ENCODE assay signal across 18 cellular contexts in genomic region chr2:74841663-74842062, GRCh38. TPM values are rescaled to one million over a fixed set of nuclear protein-coding genes. Genes with fewer than 3 reads are reported as not detected.
DNase-seq lines count a peak whose midpoint lies in the region; ATAC-seq lines count a peak whose summit lies in the region.
"Had no signal": no experiment of that assay in that cellular context is flagged by ENCODE, and none has a peak within 500 bp of the region (broad histone marks: within the 10 kb centered on the region; RNA-seq: fewer than 3 reads in every experiment).

No MANE protein-coding gene starts in this region.

- no peaks in the 10 kb centered on the region for H3K9me3 Mint-ChIP-seq in activated CD4-positive, alpha-beta memory T cell treated with anti-CD3 and anti-CD28 coated beads, Interleukin-2, amount 10 ng/mL, durations not matched to agents 7 days and 5 days
- no peaks in the 10 kb centered on the region for H3K9me3 Mint-ChIP-seq in activated CD4-positive, alpha-beta memory T cell treated with anti-CD3 and anti-CD28 coated beads for 36 hours
- H3K9me3 Mint-ChIP-seq in CD4-positive, CD25-positive, alpha-beta regulatory T cell = peaks cover 0 to 1% (median 0%) of the 10 kb centered on the region in 7 donors
- H3K9me3 Mint-ChIP-seq in activated T-helper 1 cell treated with anti-CD3 and anti-CD28 coated beads, Interleukin-12 subunit alpha, Interleukin-12 subunit beta, Interleukin-2, Interleukin-4 antibody, amounts not matched to agents 30 ng/mL and 10 ng/mL and 1 ng/mL, durations not matched to agents 14 hours and 24 hours and 36 hours = no peaks in the 10 kb centered on the region
- H3K9me3 Mint-ChIP-seq in naive thymus-derived CD8-positive, alpha-beta T cell = no peaks in the 10 kb centered on the region
- H3K9me3 Mint-ChIP-seq: effector memory CD8-positive, alpha-beta T cell had no signal

- peaks cover 89% of the 10 kb centered on the region for H3K4me1 Mint-ChIP-seq in activated CD4-positive, alpha-beta memory T cell treated with anti-CD3 and anti-CD28 coated beads, Interleukin-2, amount 10 ng/mL, durations not matched to agents 7 days and 5 days
- peaks cover 87% of the 10 kb centered on the region for H3K4me1 Mint-ChIP-seq in activated CD4-positive, alpha-beta memory T cell treated with anti-CD3 and anti-CD28 coated beads for 36 hours (ENCODE audit: low read depth)
- H3K4me1 Mint-ChIP-seq in CD4-positive, CD25-positive, alpha-beta regulatory T cell = peaks cover 12 to 94% (median 78%) of the 10 kb centered on the region in 4 donors
- peaks cover 90% of the 10 kb centered on the region for H3K4me1 Mint-ChIP-seq in activated T-helper 1 cell treated with anti-CD3 and anti-CD28 coated beads, Interleukin-12 subunit alpha, Interleukin-12 subunit beta, Interleukin-2, Interleukin-4 antibody, amounts not matched to agents 30 ng/mL and 10 ng/mL and 1 ng/mL, durations not matched to agents 14 hours and 24 hours and 36 hours (ENCODE audit: low read depth)
- peaks cover 49 to 93% (median 87%) of the 10 kb centered on the region in 4 donors for H3K4me1 Mint-ChIP-seq in naive thymus-derived CD8-positive, alpha-beta T cell

- H3K4me3 Mint-ChIP-seq in activated CD4-positive, alpha-beta memory T cell treated with anti-CD3 and anti-CD28 coated beads, Interleukin-2, amount 10 ng/mL, durations not matched to agents 7 days and 5 days = no peak overlapping the region
- H3K4me3 Mint-ChIP-seq in activated CD4-positive, alpha-beta memory T cell treated with anti-CD3 and anti-CD28 coated beads for 36 hours = no peak overlapping the region
- peak overlapping the region; percentile 33 to 91 (median 63) for H3K4me3 Mint-ChIP-seq in CD4-positive, CD25-positive, alpha-beta regulatory T cell
- H3K4me3 Mint-ChIP-seq in activated T-helper 1 cell treated with anti-CD3 and anti-CD28 coated beads, Interleukin-12 subunit alpha, Interleukin-12 subunit beta, Interleukin-2, Interleukin-4 antibody, amounts not matched to agents 30 ng/mL and 10 ng/mL and 1 ng/mL, durations not matched to agents 14 hours and 24 hours and 36 hours = peak overlapping the region; percentile 4
- H3K4me3 Mint-ChIP-seq in naive thymus-derived CD8-positive, alpha-beta T cell = peak overlapping the region in 7 of 10 donors; percentile 2 to 69 (median 54)

- H3K27me3 Mint-ChIP-seq in activated CD4-positive, alpha-beta memory T cell treated with anti-CD3 and anti-CD28 coated beads, Interleukin-2, amount 10 ng/mL, durations not matched to agents 7 days and 5 days = no peaks in the 10 kb centered on the region
- H3K27me3 Mint-ChIP-seq in activated CD4-positive, alpha-beta memory T cell treated with anti-CD3 and anti-CD28 coated beads for 36 hours = no peaks in the 10 kb centered on the region
- H3K27me3 Mint-ChIP-seq in CD4-positive, CD25-positive, alpha-beta regulatory T cell = peaks cover 4% of the 10 kb centered on the region
- H3K27me3 Mint-ChIP-seq in activated T-helper 1 cell treated with anti-CD3 and anti-CD28 coated beads, Interleukin-12 subunit alpha, Interleukin-12 subunit beta, Interleukin-2, Interleukin-4 antibody, amounts not matched to agents 30 ng/mL and 10 ng/mL and 1 ng/mL, durations not matched to agents 14 hours and 24 hours and 36 hours (ENCODE audit: insufficient read depth) = no peaks in the 10 kb centered on the region
- no peaks in the 10 kb centered on the region for H3K27me3 Mint-ChIP-seq in naive thymus-derived CD8-positive, alpha-beta T cell

- no peak for DNase-seq in activated CD4-positive, alpha-beta memory T cell treated with anti-CD3 and anti-CD28 coated beads, Interleukin-2, amount 10 ng/mL, durations not matched to agents 7 days and 5 days
- DNase-seq in activated CD4-positive, alpha-beta memory T cell treated with anti-CD3 and anti-CD28 coated beads for 36 hours = no peak
- DNase-seq in CD4-positive, CD25-positive, alpha-beta regulatory T cell = no peak
- DNase-seq in activated T-helper 1 cell treated with anti-CD3 and anti-CD28 coated beads, Interleukin-12 subunit alpha, Interleukin-12 subunit beta, Interleukin-2, Interleukin-4 antibody, amounts not matched to agents 30 ng/mL and 10 ng/mL and 1 ng/mL, durations not matched to agents 14 hours and 24 hours and 36 hours (ENCODE audit: low spot score) = no peak
- no peak for DNase-seq in naive thymus-derived CD8-positive, alpha-beta T cell
- DNase-seq in activated T-cell treated with anti-CD3 and anti-CD28 coated beads, Interleukin-2, amount 50 U/mL, for 1 hour = no peak
- DNase-seq: activated T-cell treated with anti-CD3 and anti-CD28 coated beads for 4 hours; adrenal gland; COR-L47; effector memory CD8-positive, alpha-beta T cell; KBM-7; NCI-H1092; NCI-H2171; NCI-H748 treated with DMSO at 0.1 percent for 48 hours; small intestine had no signal

- CTCF ChIA-PET in activated CD4-positive, alpha-beta memory T cell treated with anti-CD3 and anti-CD28 coated beads, Interleukin-2, amount 10 ng/mL, durations not matched to agents 7 days and 5 days (lab: Charles Lee) = interaction anchor here (0.7 kb wide), 1 partner anchor 9 kb away, joined by 3 read pairs; no protein-coding TSS in a partner anchor
- CTCF ChIA-PET in activated CD4-positive, alpha-beta memory T cell treated with anti-CD3 and anti-CD28 coated beads for 36 hours (lab: Charles Lee) = no interaction called here

- H3K27ac ChIP-seq in CD4-positive, CD25-positive, alpha-beta regulatory T cell (ENCODE audit: insufficient read depth, low read length, poor library complexity, severe bottlenecking) = peak overlapping the region; percentile 39
- H3K27ac ChIP-seq: A549, adrenal gland had no signal

- H3K27ac Mint-ChIP-seq in activated CD4-positive, alpha-beta memory T cell treated with anti-CD3 and anti-CD28 coated beads, Interleukin-2, amount 10 ng/mL, durations not matched to agents 7 days and 5 days = peak overlapping the region; percentile 84
- H3K27ac Mint-ChIP-seq in activated CD4-positive, alpha-beta memory T cell treated with anti-CD3 and anti-CD28 coated beads for 36 hours = no peak overlapping the region
- H3K27ac Mint-ChIP-seq in CD4-positive, CD25-positive, alpha-beta regulatory T cell = peak overlapping the region; percentile 86 to 93 (median 88)
- H3K27ac Mint-ChIP-seq in activated T-helper 1 cell treated with anti-CD3 and anti-CD28 coated beads, Interleukin-12 subunit alpha, Interleukin-12 subunit beta, Interleukin-2, Interleukin-4 antibody, amounts not matched to agents 30 ng/mL and 10 ng/mL and 1 ng/mL, durations not matched to agents 14 hours and 24 hours and 36 hours = no peak overlapping the region
- peak overlapping the region; percentile 45 to 94 (median 83) for H3K27ac Mint-ChIP-seq in naive thymus-derived CD8-positive, alpha-beta T cell

- POLR2A ChIA-PET in activated CD4-positive, alpha-beta memory T cell treated with anti-CD3 and anti-CD28 coated beads, Interleukin-2, amount 10 ng/mL, durations not matched to agents 7 days and 5 days (lab: Charles Lee) = interaction anchor here (0.8 kb wide), 1 partner anchor 21 kb away, joined by 3 read pairs; no protein-coding TSS in a partner anchor
- POLR2A ChIA-PET in activated CD4-positive, alpha-beta memory T cell treated with anti-CD3 and anti-CD28 coated beads for 36 hours (lab: Charles Lee) = no interaction called here
- POLR2A ChIA-PET in naive thymus-derived CD8-positive, alpha-beta T cell (lab: Charles Lee) = interaction anchor here (0.9 to 1.1 kb wide), 2 partner anchors 12 to 16 kb away, joined by 3 read pairs; no protein-coding TSS in a partner anchor

- H3K4me1 ChIP-seq in CD4-positive, CD25-positive, alpha-beta regulatory T cell (ENCODE audit: control insufficient read depth, insufficient read depth, low read length, poor library complexity, severe bottlenecking) = peaks cover 73% of the 10 kb centered on the region

- peak overlapping the region; percentile 41 for H3K4me3 ChIP-seq in CD4-positive, CD25-positive, alpha-beta regulatory T cell (ENCODE audit: low read depth, low read length)
- H3K4me3 ChIP-seq: A549, adrenal gland had no signal

- no peaks in the 10 kb centered on the region for H3K9me3 ChIP-seq in CD4-positive, CD25-positive, alpha-beta regulatory T cell (ENCODE audit: control insufficient read depth in 2 of 2, low read length in 2 of 2)
- H3K9me3 ChIP-seq: A549, adrenal gland had no signal

- H3K36me3 Mint-ChIP-seq in activated CD4-positive, alpha-beta memory T cell treated with anti-CD3 and anti-CD28 coated beads, Interleukin-2, amount 10 ng/mL, durations not matched to agents 7 days and 5 days (ENCODE audit: low read depth) = peaks cover 23% of the 10 kb centered on the region
- H3K36me3 Mint-ChIP-seq in activated CD4-positive, alpha-beta memory T cell treated with anti-CD3 and anti-CD28 coated beads for 36 hours = peaks cover 19% of the 10 kb centered on the region
- no peaks in the 10 kb centered on the region for H3K36me3 Mint-ChIP-seq in CD4-positive, CD25-positive, alpha-beta regulatory T cell
- H3K36me3 Mint-ChIP-seq in activated T-helper 1 cell treated with anti-CD3 and anti-CD28 coated beads, Interleukin-12 subunit alpha, Interleukin-12 subunit beta, Interleukin-2, Interleukin-4 antibody, amounts not matched to agents 30 ng/mL and 10 ng/mL and 1 ng/mL, durations not matched to agents 14 hours and 24 hours and 36 hours (ENCODE audit: low read depth) = peaks cover 25% of the 10 kb centered on the region
- H3K36me3 Mint-ChIP-seq in naive thymus-derived CD8-positive, alpha-beta T cell = no peaks in the 10 kb centered on the region

- H3K36me3 ChIP-seq in CD4-positive, CD25-positive, alpha-beta regulatory T cell (ENCODE audit: control insufficient read depth, insufficient read depth, low read length) = no peaks in the 10 kb centered on the region
- H3K36me3 ChIP-seq: adrenal gland had no signal

- ATAC-seq in CD4-positive, CD25-positive, alpha-beta regulatory T cell (ENCODE audit: low read depth in 2 of 2) = no peak
- no peak for ATAC-seq in naive thymus-derived CD8-positive, alpha-beta T cell
- ATAC-seq in HG03175 (IDR thresholded peaks at IDR 0.05; ENCODE audit: unreplicated experiment) = no peak
- no peak for ATAC-seq in GM21390 (IDR thresholded peaks at IDR 0.05; ENCODE audit: unreplicated experiment)
- ATAC-seq: A549; effector memory CD8-positive, alpha-beta T cell had no signal

- no peaks in the 10 kb centered on the region for H3K27me3 ChIP-seq in CD4-positive, CD25-positive, alpha-beta regulatory T cell (ENCODE audit: control insufficient read depth, insufficient read depth, low read length)
- H3K27me3 ChIP-seq: adrenal gland had no signal

- intact Hi-C loops in activated CD4-positive, alpha-beta memory T cell treated with anti-CD3 and anti-CD28 coated beads for 36 hours (cut with micrococcal nuclease) = no loop called here
- intact Hi-C loops in activated T-helper 1 cell treated with anti-CD3 and anti-CD28 coated beads, Interleukin-12 subunit alpha, Interleukin-12 subunit beta, Interleukin-2, Interleukin-4 antibody, amounts not matched to agents 30 ng/mL and 10 ng/mL and 1 ng/mL, durations not matched to agents 14 hours and 24 hours and 36 hours (cut with micrococcal nuclease) = no loop called here

RNA-seq across cellular contexts. Expression of gene HK2, which starts 7.7 kb away (rescaled TPM):
- 10 to 100 TPM; 36.8 to 37.8 TPM for total RNA-seq in activated CD4-positive, alpha-beta memory T cell treated with anti-CD3 and anti-CD28 coated beads, Interleukin-2, amount 10 ng/mL, durations not matched to agents 7 days and 5 days
- total RNA-seq in activated CD4-positive, alpha-beta memory T cell treated with anti-CD3 and anti-CD28 coated beads for 36 hours = 10 to 100 TPM; 53.5 to 53.7 TPM
- 11.4 TPM for total RNA-seq in CD4-positive, CD25-positive, alpha-beta regulatory T cell
- 1 to 10 TPM; 2.7 to 5.6 (median 4.1) TPM for polyA plus RNA-seq in CD4-positive, CD25-positive, alpha-beta regulatory T cell
- 92.2 and 94.5 TPM in 2 replicates for total RNA-seq in activated T-helper 1 cell treated with anti-CD3 and anti-CD28 coated beads, Interleukin-12 subunit alpha, Interleukin-12 subunit beta, Interleukin-2, Interleukin-4 antibody, amounts not matched to agents 30 ng/mL and 10 ng/mL and 1 ng/mL, durations not matched to agents 14 hours and 24 hours and 36 hours
- 1 to 10 TPM; 7.2 to 7.3 TPM for total RNA-seq in naive thymus-derived CD8-positive, alpha-beta T cell
- 1 to 10 TPM; 1.2 to 5.7 (median 1.7) TPM for polyA plus RNA-seq in naive thymus-derived CD8-positive, alpha-beta T cell

Comparison
In these comparisons a context has a peak if more than half of its experiments do, and no peak if none do; other contexts are left out.
1. H3K27ac Mint-ChIP-seq: peak in activated CD4-positive, alpha-beta memory T cell treated with anti-CD3 and anti-CD28 coated beads, Interleukin-2, amount 10 ng/mL, durations not matched to agents 7 days and 5 days (single experiment), CD4-positive, CD25-positive, alpha-beta regulatory T cell (3 of 3) and naive thymus-derived CD8-positive, alpha-beta T cell (10 of 10); none in activated CD4-positive, alpha-beta memory T cell treated with anti-CD3 and anti-CD28 coated beads for 36 hours (single experiment) and activated T-helper 1 cell treated with anti-CD3 and anti-CD28 coated beads, Interleukin-12 subunit alpha, Interleukin-12 subunit beta, Interleukin-2, Interleukin-4 antibody, amounts not matched to agents 30 ng/mL and 10 ng/mL and 1 ng/mL, durations not matched to agents 14 hours and 24 hours and 36 hours (single experiment).
2. H3K4me3 Mint-ChIP-seq: peak in CD4-positive, CD25-positive, alpha-beta regulatory T cell (4 of 4), activated T-helper 1 cell treated with anti-CD3 and anti-CD28 coated beads, Interleukin-12 subunit alpha, Interleukin-12 subunit beta, Interleukin-2, Interleukin-4 antibody, amounts not matched to agents 30 ng/mL and 10 ng/mL and 1 ng/mL, durations not matched to agents 14 hours and 24 hours and 36 hours (single experiment) and naive thymus-derived CD8-positive, alpha-beta T cell (7 of 10); none in activated CD4-positive, alpha-beta memory T cell treated with anti-CD3 and anti-CD28 coated beads, Interleukin-2, amount 10 ng/mL, durations not matched to agents 7 days and 5 days (single experiment) and activated CD4-positive, alpha-beta memory T cell treated with anti-CD3 and anti-CD28 coated beads for 36 hours (single experiment).